Comparison of ENCODE assay signal across 24 cellular contexts in genomic region chr21:37045139-37045538, GRCh38. TPM values are rescaled to one million over a fixed set of nuclear protein-coding genes. Genes with fewer than 3 reads are reported as not detected.
A peak's percentile ranks its signal among the peaks of the same experiment; 100 is the strongest.
DNase-seq lines count a peak whose midpoint lies in the region; ATAC-seq lines count a peak whose summit lies in the region.
"Had no signal": no experiment of that assay in that cellular context is flagged by ENCODE, and none has a peak within 500 bp of the region (broad histone marks: within the 10 kb centered on the region; RNA-seq: fewer than 3 reads in every experiment).

No MANE protein-coding gene starts in this region.

- H3K27ac Mint-ChIP-seq in activated CD4-positive, alpha-beta T cell treated with anti-CD3 and anti-CD28 coated beads for 36 hours: no peak overlapping the region
- H3K27ac Mint-ChIP-seq in naive B cell: peak overlapping the region in 3 of 6 donors; percentile 60 to 86 (median 70)
- H3K27ac Mint-ChIP-seq: activated naive CD8-positive, alpha-beta T cell; dendritic cell treated with granulocyte-macrophage colony-stimulating factor and Interleukin-4, amounts not matched to agents 40 ng/mL and 50 ng/mL, for 4 days had no signal

- ATAC-seq in activated CD4-positive, alpha-beta T cell treated with anti-CD3 and anti-CD28 coated beads for 36 hours: peak; percentile 23
- ATAC-seq in naive B cell (ENCODE audit: low read depth in 2 of 2) (peak; percentile 98), GM18870 (IDR thresholded peaks at IDR 0.05; ENCODE audit: unreplicated experiment) (no peak), HG03159 (IDR thresholded peaks at IDR 0.05; ENCODE audit: unreplicated experiment) (no peak)
- ATAC-seq: stimulated activated naive CD8-positive, alpha-beta T cell treated with anti-CD3 and anti-CD28 coated beads, Interleukin-15, amount 100 ng/mL, for 72 hours had no signal

- intact Hi-C loops in activated CD4-positive, alpha-beta T cell treated with anti-CD3 and anti-CD28 coated beads for 36 hours (cut with DNase I, micrococcal nuclease): no loop called here

- no peaks in the 10 kb centered on the region for H3K36me3 Mint-ChIP-seq in activated CD4-positive, alpha-beta T cell treated with anti-CD3 and anti-CD28 coated beads for 36 hours (ENCODE audit: low read depth)
- no peaks in the 10 kb centered on the region for H3K36me3 Mint-ChIP-seq in naive B cell
- H3K36me3 Mint-ChIP-seq: CD4-positive, alpha-beta memory T cell had no signal

- POLR2A ChIA-PET in activated CD4-positive, alpha-beta T cell treated with anti-CD3 and anti-CD28 coated beads for 36 hours (lab: Charles Lee): no interaction called here

- H3K4me1 Mint-ChIP-seq in activated CD4-positive, alpha-beta T cell treated with anti-CD3 and anti-CD28 coated beads for 36 hours: peaks cover 10% of the 10 kb centered on the region
- peaks cover 4 to 17% (median 11%) of the 10 kb centered on the region in 3 donors for H3K4me1 Mint-ChIP-seq in naive B cell

- no peak overlapping the region for H3K4me3 Mint-ChIP-seq in activated CD4-positive, alpha-beta T cell treated with anti-CD3 and anti-CD28 coated beads for 36 hours
- H3K4me3 Mint-ChIP-seq in naive B cell: peak overlapping the region in 1 of 8 donors; percentile 37
- H3K4me3 Mint-ChIP-seq: activated naive CD8-positive, alpha-beta T cell; CD4-positive, alpha-beta memory T cell; dendritic cell treated with granulocyte-macrophage colony-stimulating factor and Interleukin-4, amounts not matched to agents 40 ng/mL and 50 ng/mL, for 4 days; neural crest cell; stimulated activated naive CD8-positive, alpha-beta T cell treated with anti-CD3 and anti-CD28 coated beads, Interleukin-15, amount 100 ng/mL, for 72 hours had no signal

- H3K27me3 Mint-ChIP-seq in activated CD4-positive, alpha-beta T cell treated with anti-CD3 and anti-CD28 coated beads for 36 hours: no peaks in the 10 kb centered on the region
- peaks cover 5 to 26% (median 18%) of the 10 kb centered on the region in 3 donors for H3K27me3 Mint-ChIP-seq in naive B cell
- H3K27me3 Mint-ChIP-seq: activated naive CD8-positive, alpha-beta T cell; dendritic cell treated with granulocyte-macrophage colony-stimulating factor and Interleukin-4, amounts not matched to agents 40 ng/mL and 50 ng/mL, for 4 days; stimulated activated naive CD8-positive, alpha-beta T cell treated with anti-CD3 and anti-CD28 coated beads, Interleukin-15, amount 100 ng/mL, for 72 hours had no signal

- no peak for DNase-seq in activated CD4-positive, alpha-beta T cell treated with anti-CD3 and anti-CD28 coated beads for 36 hours
- DNase-seq in activated CD4-positive, alpha-beta T cell treated with anti-CD3 and anti-CD28 coated beads, Interleukin-2, amount 50 U/mL, for 48 hours: no peak
- peak; percentile 98 for DNase-seq in KBM-7
- DNase-seq in SKM-1 treated with dmso at 0.1 percent for 144 hours (lab: John Stamatoyannopoulos, UW; ENCODE audit: unreplicated experiment): peak; percentile 89
- DNase-seq in naive B cell: peak; percentile 49
- DNase-seq in islet precursor cell: no peak
- DNase-seq: 8988T; activated CD4-positive, CD25-positive, alpha-beta regulatory T cell; brain microvascular endothelial cell; mesenchymal stem cell; NCI-H2107; NCI-H526 treated with DMSO at 0.1 percent for 48 hours; retina; stimulated activated CD4-positive, alpha-beta T cell treated with anti-CD3 and anti-CD28 coated beads, Interleukin-15, amount 100 ng/mL, for 24 hours; stimulated activated naive CD8-positive, alpha-beta T cell treated with anti-CD3 and anti-CD28 coated beads, Interleukin-15, amount 100 ng/mL, for 72 hours had no signal

- CTCF ChIA-PET in activated CD4-positive, alpha-beta T cell treated with anti-CD3 and anti-CD28 coated beads for 36 hours (lab: Charles Lee): interaction anchor here (0.9 kb wide), 1 partner anchor 107 kb away, joined by 3 read pairs; no protein-coding TSS in a partner anchor

- in situ Hi-C loops in KBM-7 (cut with MboI; ENCODE audit: low pct_unique_long_range_greater_than_20kb, low sequenced_read_pairs): no loop called here

- no peaks in the 10 kb centered on the region for H3K9me3 Mint-ChIP-seq in activated CD4-positive, alpha-beta T cell treated with anti-CD3 and anti-CD28 coated beads for 36 hours (ENCODE audit: low read depth)
- no peaks in the 10 kb centered on the region for H3K9me3 Mint-ChIP-seq in naive B cell
- H3K9me3 Mint-ChIP-seq: CD4-positive, alpha-beta memory T cell; dendritic cell treated with granulocyte-macrophage colony-stimulating factor and Interleukin-4, amounts not matched to agents 40 ng/mL and 50 ng/mL, for 4 days; stimulated activated naive CD8-positive, alpha-beta T cell treated with anti-CD3 and anti-CD28 coated beads, Interleukin-15, amount 100 ng/mL, for 72 hours had no signal

RNA-seq across cellular contexts. Expression of gene PIGP, which starts 27.7 kb away (rescaled TPM):
- 10 to 100 TPM; 32.8 to 41.0 TPM for total RNA-seq in activated CD4-positive, alpha-beta T cell treated with anti-CD3 and anti-CD28 coated beads for 36 hours
- 10 to 100 TPM; 30.6 to 58.7 (median 36.7) TPM for polyA plus RNA-seq in naive B cell (ENCODE audit: low read depth in 6 of 6)

RNA-seq across cellular contexts. Expression of gene TTC3, which starts 27.9 kb away (rescaled TPM):
- 10 to 100 TPM; 65.1 to 78.9 TPM for total RNA-seq in activated CD4-positive, alpha-beta T cell treated with anti-CD3 and anti-CD28 coated beads for 36 hours
- 10 to 100 TPM; 54.7 to 97.7 (median 62.1) TPM for polyA plus RNA-seq in naive B cell (ENCODE audit: low read depth in 6 of 6)

RNA-seq across cellular contexts. Expression of gene RIPPLY3, which starts 38.6 kb away (rescaled TPM):
- under 1 TPM in 1 of 2 experiments, not detected in 1; 0.16 TPM for total RNA-seq in activated CD4-positive, alpha-beta T cell treated with anti-CD3 and anti-CD28 coated beads for 36 hours
- not detected for polyA plus RNA-seq in naive B cell (ENCODE audit: low read depth in 6 of 6)
- total RNA-seq: CD4-positive, alpha-beta memory T cell; glomerular endothelial cell; HT1080; MCF 10A had no signal
- polyA plus RNA-seq: CD4-positive, alpha-beta memory T cell had no signal

Comparison
In these comparisons a context has a peak if more than half of its experiments do, and no peak if none do; other contexts are left out.
1. ATAC-seq: peak in activated CD4-positive, alpha-beta T cell treated with anti-CD3 and anti-CD28 coated beads for 36 hours (single experiment) and naive B cell (2 of 2); none in GM18870 (single experiment) and HG03159 (single experiment).
2. DNase-seq: peak in KBM-7 (single experiment), SKM-1 treated with dmso at 0.1 percent for 144 hours (single experiment) and naive B cell (single experiment); none in activated CD4-positive, alpha-beta T cell treated with anti-CD3 and anti-CD28 coated beads for 36 hours (single experiment), activated CD4-positive, alpha-beta T cell treated with anti-CD3 and anti-CD28 coated beads, Interleukin-2, amount 50 U/mL, for 48 hours (0 of 2) and islet precursor cell (single experiment).